6 cellular contexts compared by ENCODE assay signal in the genomic region with DNA sequence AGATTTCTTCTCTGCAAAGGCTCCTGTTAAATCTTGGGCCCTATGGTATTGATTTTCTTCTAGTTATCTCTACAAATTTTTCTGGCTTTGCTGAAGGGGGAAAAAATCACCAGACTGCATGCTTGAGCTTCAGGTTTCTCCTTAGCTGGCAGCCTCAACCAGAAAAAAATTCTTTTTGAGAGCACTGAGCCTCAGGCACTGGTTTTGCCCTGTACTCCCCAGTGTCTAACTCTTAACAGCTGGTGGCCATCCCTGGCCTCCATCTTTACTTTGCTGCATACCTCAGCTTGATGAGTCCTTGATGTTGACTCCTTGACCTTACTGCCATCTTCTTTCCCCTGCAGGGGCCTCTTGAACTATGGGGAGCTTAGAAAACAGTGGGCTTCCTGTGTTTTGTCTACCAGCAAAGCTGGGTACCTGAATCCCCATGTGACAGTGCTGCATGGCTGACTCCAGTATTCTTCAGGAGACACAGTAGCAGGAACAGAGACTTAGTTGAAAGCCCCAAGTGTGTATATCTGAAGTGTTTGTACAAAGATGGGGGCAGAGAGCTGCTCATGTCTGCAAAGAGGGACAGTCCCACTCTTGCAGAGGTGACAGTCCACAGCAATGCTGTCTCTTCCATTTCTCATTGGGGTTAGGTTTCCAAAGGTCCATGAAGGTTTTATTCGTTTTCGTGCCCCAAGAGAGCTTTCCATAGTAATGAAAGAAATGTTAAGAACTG. TPM values are rescaled to one million over a fixed set of nuclear protein-coding genes. Genes with fewer than 3 reads are reported as not detected.
"Had no signal": no experiment of that assay in that cellular context is flagged by ENCODE, and none has a peak within 500 bp of the region (broad histone marks: within the 10 kb centered on the region; RNA-seq: fewer than 3 reads in every experiment).

No MANE protein-coding gene starts in this region.

RNA-seq across cellular contexts. Expression of a gene that starts 31.7 kb away (rescaled TPM):
- total RNA-seq: naive thymus-derived CD8-positive, alpha-beta T cell; sciatic nerve; smooth muscle cell; temporal lobe; thoracic aorta had no signal
- polyA plus RNA-seq: naive thymus-derived CD8-positive, alpha-beta T cell; pancreas had no signal
